In the genomic region with DNA sequence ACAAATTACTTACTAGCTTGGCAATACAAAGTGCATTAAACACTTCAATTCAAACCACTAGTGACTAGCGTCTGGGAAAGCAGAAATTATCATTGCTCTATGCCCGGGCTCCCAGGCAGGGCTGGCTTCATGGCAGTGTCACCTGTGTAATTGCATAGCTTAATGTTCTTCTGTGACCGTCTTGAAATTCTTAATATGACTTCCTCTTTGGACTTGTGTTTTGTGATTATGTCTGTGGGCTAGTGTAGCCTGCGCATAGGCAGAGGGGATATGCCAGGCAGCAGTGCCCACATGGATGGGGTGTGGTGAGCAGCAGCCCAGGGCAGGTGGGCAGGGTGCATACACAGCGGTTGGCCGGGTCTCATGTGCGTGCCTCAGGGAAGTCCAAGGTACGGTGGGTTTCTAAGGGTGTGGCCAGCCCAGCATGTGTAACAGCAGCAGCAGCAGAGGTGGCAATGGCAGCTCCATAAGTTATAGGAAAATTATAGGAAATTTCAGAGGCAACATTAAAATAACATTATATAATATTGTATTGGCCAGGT, we compare ENCODE assay signal across 29 cellular contexts.
"Had no signal": no experiment of that assay in that cellular context is flagged by ENCODE, and none has a peak within 500 bp of the region (broad histone marks: within the 10 kb centered on the region; RNA-seq: fewer than 3 reads in every experiment).

No MANE protein-coding gene starts in this region.

- H3K4me1 Mint-ChIP-seq: activated CD4-positive, alpha-beta T cell treated with anti-CD3 and anti-CD28 coated beads for 36 hours; activated CD4-positive, alpha-beta T cell treated with anti-CD3 and anti-CD28 coated beads, Interleukin-2, amount 10 ng/mL, durations not matched to agents 7 days and 5 days had no signal

- H3K9me2 ChIP-seq: SK-N-SH had no signal

- H3K9ac ChIP-seq: SK-N-SH had no signal

- H3K4me3 ChIP-seq: adrenal gland, K562, SJSA1 had no signal

- H3K4me3 Mint-ChIP-seq: activated CD4-positive, alpha-beta T cell treated with anti-CD3 and anti-CD28 coated beads for 36 hours; activated CD4-positive, alpha-beta T cell treated with anti-CD3 and anti-CD28 coated beads, Interleukin-2, amount 10 ng/mL, durations not matched to agents 7 days and 5 days; activated CD8-positive, alpha-beta T cell treated with anti-CD3 and anti-CD28 coated beads, Interleukin-2, amount 10 ng/mL, durations not matched to agents 7 days and 5 days; activated naive CD4-positive, alpha-beta T cell treated with anti-CD3 and anti-CD28 coated beads for 36 hours; activated T-cell treated with anti-CD3 and anti-CD28 coated beads, Interleukin-2, amount 50 U/mL, for 4 hours; activated T-helper 1 cell treated with anti-CD3 and anti-CD28 coated beads, Interleukin-12 subunit alpha, Interleukin-12 subunit beta, Interleukin-2, Interleukin-4 antibody, amounts not matched to agents 30 ng/mL and 10 ng/mL and 1 ng/mL, durations not matched to agents 14 hours and 24 hours and 36 hours; T-helper 1 cell treated with Interleukin-12 subunit alpha and Interleukin-12 subunit beta and Interleukin-4 antibody, amounts not matched to agents 30 μg/mL and 1 μg/mL, for 36 hours; T-helper 2 cell treated with Interferon-gamma antibody and Interleukin-4, amounts not matched to agents 5 μg/mL and 100 μg/mL, for 36 hours had no signal

- H3K4me2 ChIP-seq: SK-N-SH had no signal

- H3K27ac ChIP-seq: adrenal gland, brain microvascular endothelial cell, SJSA1 had no signal

- ATAC-seq: activated CD4-positive, alpha-beta T cell treated with anti-CD3 and anti-CD28 coated beads for 36 hours; activated CD8-positive, alpha-beta T cell treated with anti-CD3 and anti-CD28 coated beads, Interleukin-2, amount 10 ng/mL, durations not matched to agents 7 days and 5 days; activated naive CD4-positive, alpha-beta T cell treated with anti-CD3 and anti-CD28 coated beads, Interleukin-2, amount 50 U/mL, for 72 hours; activated T-cell treated with anti-CD3 and anti-CD28 coated beads, Interleukin-2, amount 50 U/mL, for 4 hours; K562; Panc1 had no signal

- H3K9me3 ChIP-seq: adrenal gland, SJSA1, SK-N-SH had no signal

- H3K27ac Mint-ChIP-seq: activated CD4-positive, alpha-beta T cell treated with anti-CD3 and anti-CD28 coated beads for 36 hours; activated CD4-positive, alpha-beta T cell treated with anti-CD3 and anti-CD28 coated beads, Interleukin-2, amount 10 ng/mL, durations not matched to agents 7 days and 5 days; activated CD8-positive, alpha-beta T cell treated with anti-CD3 and anti-CD28 coated beads, Interleukin-2, amount 10 ng/mL, durations not matched to agents 7 days and 5 days; activated naive CD4-positive, alpha-beta T cell treated with anti-CD3 and anti-CD28 coated beads for 36 hours; activated naive CD4-positive, alpha-beta T cell treated with anti-CD3 and anti-CD28 coated beads, Interleukin-2, amount 50 U/mL, for 72 hours; activated T-helper 1 cell treated with anti-CD3 and anti-CD28 coated beads, Interleukin-12 subunit alpha, Interleukin-12 subunit beta, Interleukin-2, Interleukin-4 antibody, amounts not matched to agents 30 ng/mL and 10 ng/mL and 1 ng/mL, durations not matched to agents 14 hours and 24 hours and 36 hours; T-helper 1 cell treated with Interleukin-12 subunit alpha and Interleukin-12 subunit beta and Interleukin-4 antibody, amounts not matched to agents 30 μg/mL and 1 μg/mL, for 36 hours; T-helper 2 cell treated with Interferon-gamma antibody and Interleukin-4, amounts not matched to agents 5 μg/mL and 100 μg/mL, for 36 hours had no signal

- H3K4me1 ChIP-seq: adrenal gland had no signal

- H3K36me3 Mint-ChIP-seq: activated naive CD4-positive, alpha-beta T cell treated with anti-CD3 and anti-CD28 coated beads, Interleukin-2, amount 50 U/mL, for 72 hours had no signal

- H3K9me3 Mint-ChIP-seq: activated CD4-positive, alpha-beta T cell treated with anti-CD3 and anti-CD28 coated beads, Interleukin-2, amount 10 ng/mL, durations not matched to agents 7 days and 5 days; activated naive CD4-positive, alpha-beta T cell treated with anti-CD3 and anti-CD28 coated beads for 36 hours; activated naive CD4-positive, alpha-beta T cell treated with anti-CD3 and anti-CD28 coated beads, Interleukin-2, amount 50 U/mL, for 72 hours; activated T-cell treated with anti-CD3 and anti-CD28 coated beads, Interleukin-2, amount 50 U/mL, for 4 hours; activated T-helper 1 cell treated with anti-CD3 and anti-CD28 coated beads, Interleukin-12 subunit alpha, Interleukin-12 subunit beta, Interleukin-2, Interleukin-4 antibody, amounts not matched to agents 30 ng/mL and 10 ng/mL and 1 ng/mL, durations not matched to agents 14 hours and 24 hours and 36 hours; T-helper 1 cell treated with Interleukin-12 subunit alpha and Interleukin-12 subunit beta and Interleukin-4 antibody, amounts not matched to agents 30 μg/mL and 1 μg/mL, for 36 hours; T-helper 2 cell treated with Interferon-gamma antibody and Interleukin-4, amounts not matched to agents 5 μg/mL and 100 μg/mL, for 36 hours had no signal

- DNase-seq: activated CD4-positive, alpha-beta T cell treated with anti-CD3 and anti-CD28 coated beads for 36 hours; activated CD4-positive, alpha-beta T cell treated with anti-CD3 and anti-CD28 coated beads, Interleukin-2, amount 10 ng/mL, durations not matched to agents 7 days and 5 days; activated CD4-positive, alpha-beta T cell treated with anti-CD3 and anti-CD28 coated beads, Interleukin-2, amount 50 U/mL, for 48 hours; activated CD8-positive, alpha-beta memory T cell treated with anti-CD3 and anti-CD28 coated beads, Interleukin-2, amount 50 U/mL, for 4 hours; activated CD8-positive, alpha-beta T cell treated with anti-CD3 and anti-CD28 coated beads, Interleukin-2, amount 10 ng/mL, durations not matched to agents 7 days and 5 days; activated gamma-delta T cell treated with Interleukin-2 at 50 U/mL for 16 hours; activated naive CD4-positive, alpha-beta T cell treated with anti-CD3 and anti-CD28 coated beads for 36 hours; activated T-cell treated with anti-CD3 and anti-CD28 coated beads for 4 hours; activated T-cell treated with anti-CD3 and anti-CD28 coated beads, Interleukin-2, amount 50 U/mL, for 4 hours; adrenal gland; brain microvascular endothelial cell; NCI-H1105; NCI-H1417 treated with DMSO at 0.1 percent for 48 hours; NCI-H1694; NCI-H1930; NCI-H2081 treated with DMSO at 0.1 percent for 48 hours; NCI-H345; NCI-H524 treated with DMSO at 0.1 percent for 48 hours; RPMI8226; SHP77 treated with DMSO at 0.1 percent for 48 hours; SK-N-SH had no signal

- H3K27me3 ChIP-seq: adrenal gland, brain microvascular endothelial cell, SJSA1 had no signal

- H3K36me3 ChIP-seq: adrenal gland, brain microvascular endothelial cell, SJSA1 had no signal

- FAIRE-seq: K562, TTC549 had no signal
